ENCODE assay signal across 1 cellular context in the genomic region with DNA sequence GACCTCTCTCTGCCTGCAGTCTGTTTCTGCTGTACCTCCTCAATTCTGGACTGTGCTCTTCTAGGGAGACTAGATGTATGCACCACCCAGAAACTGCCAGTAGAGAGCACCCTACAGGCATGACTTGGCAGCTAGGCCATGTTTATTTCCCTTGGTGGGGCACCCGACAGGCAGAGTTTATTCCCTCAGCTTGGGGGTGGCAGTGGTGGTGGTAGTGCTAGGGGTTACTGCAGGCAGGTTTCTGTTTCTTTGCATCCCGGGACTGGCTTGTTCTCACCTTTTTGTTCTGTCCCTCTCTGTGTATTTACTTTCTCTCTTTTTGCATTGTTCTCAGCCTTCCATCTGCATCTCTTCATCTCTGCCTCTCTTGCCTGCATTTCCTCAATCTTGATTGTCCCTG.
A peak's percentile ranks its signal among the peaks of the same experiment; 100 is the strongest.
TF ChIP-seq lines count a peak whose summit lies in the region.

No MANE protein-coding gene starts in this region.

TF ChIP-seq in H1, 55 proteins besides CTCF, POLR2A, EP300 and RAD21:
- peak; percentile 27; the same call in 1 of the 2 replicates for TF ChIP-seq CREB1 (IDR thresholded peaks at IDR 0.05)
- no peak for TF ChIP-seq SP2 (IDR thresholded peaks at IDR 0.05; ENCODE audit: low read length)
- TF ChIP-seq SUZ12 (IDR thresholded peaks at IDR 0.05; ENCODE audit: low read length) = no peak
- peak; percentile 69; the same call in 1 of the 2 replicates for TF ChIP-seq MAFK (IDR thresholded peaks at IDR 0.05; ENCODE audit: low read depth, low read length)
- peak; percentile 77 for TF ChIP-seq YY1 (IDR thresholded peaks at IDR 0.05; ENCODE audit: low read depth, low read length)
- no peak for TF ChIP-seq NRF1 (IDR thresholded peaks at IDR 0.05; ENCODE audit: low read depth, low read length)
- peak; percentile 93 for TF ChIP-seq BACH1 (IDR thresholded peaks at IDR 0.05; ENCODE audit: low read length)
- no peak for TF ChIP-seq SIN3A (conservative IDR thresholded peaks at IDR 0.05 in 1 of 2, IDR thresholded peaks at IDR 0.05 in 1 of 2; ENCODE audit: low read depth in 1 of 2, low read length in 2 of 2)
